Comparison of ENCODE assay signal across 23 cellular contexts in genomic region chr9:2453701-2454100, GRCh38.
"Had no signal": no experiment of that assay in that cellular context is flagged by ENCODE, and none has a peak within 500 bp of the region (broad histone marks: within the 10 kb centered on the region; RNA-seq: fewer than 3 reads in every experiment).

No MANE protein-coding gene starts in this region.

- H3K9me3 Mint-ChIP-seq: natural killer cell treated with Interleukin-12 subunit alpha and Interleukin-12 subunit beta and Interleukin-15 and Interleukin-18, amount 100 ng/mL, for 72 hours; neural crest cell; stimulated activated memory B cell treated with anti-CD40 and anti-IgM and Interleukin-4, amounts not matched to agents 10 μg/mL and 1 μg/mL and 100 μg/mL, for 72 hours had no signal

- H3K4me1 Mint-ChIP-seq: naive thymus-derived CD4-positive, alpha-beta T cell; neural crest cell; stimulated activated memory B cell treated with anti-CD40 and anti-IgM and Interleukin-4, amounts not matched to agents 10 μg/mL and 1 μg/mL and 100 μg/mL, for 72 hours had no signal

- ATAC-seq: left colon; mucosa of descending colon; naive thymus-derived CD4-positive, alpha-beta T cell; natural killer cell treated with Interleukin-12 subunit alpha and Interleukin-12 subunit beta and Interleukin-15 and Interleukin-18, amount 100 ng/mL, for 72 hours; psoas muscle; right lobe of liver; stimulated activated memory B cell treated with anti-CD40 and anti-IgM and Interleukin-4, amounts not matched to agents 10 μg/mL and 1 μg/mL and 100 μg/mL, for 72 hours; stimulated activated naive CD8-positive, alpha-beta T cell treated with anti-CD3 and anti-CD28 coated beads, Interleukin-15, Interleukin-2, amounts not matched to agents 100 U/mL and 50 U/mL, for 24 hours had no signal

- H3K27ac Mint-ChIP-seq: naive thymus-derived CD4-positive, alpha-beta T cell; natural killer cell treated with Interleukin-12 subunit alpha and Interleukin-12 subunit beta and Interleukin-15 and Interleukin-18, amount 100 ng/mL, for 72 hours; stimulated activated memory B cell treated with anti-CD40 and anti-IgM and Interleukin-4, amounts not matched to agents 10 μg/mL and 1 μg/mL and 100 μg/mL, for 72 hours had no signal

- DNase-seq: hippocampal formation; kidney glomerular epithelial cell; left colon; left ventricle myocardium inferior; midbrain; mucosa of descending colon; naive thymus-derived CD4-positive, alpha-beta T cell; nucleus accumbens; psoas muscle; right lobe of liver; stimulated activated CD4-positive, alpha-beta T cell treated with anti-CD3 and anti-CD28 coated beads, Interleukin-1b, Interleukin-23, amount 100 ng/mL, for 48 hours; stimulated activated CD4-positive, alpha-beta T cell treated with anti-CD3 and anti-CD28 coated beads, Interleukin-2, amount 100 ng/mL, for 48 hours; stimulated activated CD4-positive, alpha-beta T cell treated with anti-CD3 and anti-CD28 coated beads, Interleukin-4, amount 100 ng/mL, for 4 hours; stimulated activated CD8-positive, alpha-beta memory T cell treated with anti-CD3 and anti-CD28 coated beads, Interleukin-4, amount 100 ng/mL, for 48 hours; stimulated activated naive CD8-positive, alpha-beta T cell treated with anti-CD3 and anti-CD28 coated beads, Interleukin-15, Interleukin-2, amounts not matched to agents 100 U/mL and 50 U/mL, for 24 hours; stomach; testis; thyroid gland; transverse colon; upper lobe of left lung had no signal

- H3K4me3 Mint-ChIP-seq: naive thymus-derived CD4-positive, alpha-beta T cell; natural killer cell treated with Interleukin-12 subunit alpha and Interleukin-12 subunit beta and Interleukin-15 and Interleukin-18, amount 100 ng/mL, for 72 hours; neural crest cell; stimulated activated memory B cell treated with anti-CD40 and anti-IgM and Interleukin-4, amounts not matched to agents 10 μg/mL and 1 μg/mL and 100 μg/mL, for 72 hours had no signal

- H3K36me3 Mint-ChIP-seq: naive thymus-derived CD4-positive, alpha-beta T cell; natural killer cell treated with Interleukin-12 subunit alpha and Interleukin-12 subunit beta and Interleukin-15 and Interleukin-18, amount 100 ng/mL, for 72 hours; stimulated activated memory B cell treated with anti-CD40 and anti-IgM and Interleukin-4, amounts not matched to agents 10 μg/mL and 1 μg/mL and 100 μg/mL, for 72 hours had no signal
